In genomic region chr11:69510471-69511357, GRCh38 we compare ENCODE assay signal across 16 cellular contexts. TPM values are rescaled to one million over a fixed set of nuclear protein-coding genes. Genes with fewer than 3 reads are reported as not detected.
A peak's percentile ranks its signal among the peaks of the same experiment; 100 is the strongest.
DNase-seq lines count a peak whose midpoint lies in the region; ATAC-seq and TF ChIP-seq lines count a peak whose summit lies in the region.
"Had no signal": no experiment of that assay in that cellular context is flagged by ENCODE, and none has a peak within 500 bp of the region (broad histone marks: within the 10 kb centered on the region; RNA-seq: fewer than 3 reads in every experiment).

No MANE protein-coding gene starts in this region.

- H3K9me3 ChIP-seq in hepatocyte (ENCODE audit: low read depth): no peaks in the 10 kb centered on the region
- H3K9me3 ChIP-seq: psoas muscle had no signal

- H2AFZ ChIP-seq in hepatocyte: no peak overlapping the region

- DNase-seq in AG04449 (ENCODE audit: low read depth, low spot score) (peak; percentile 12), HFFc6 (peak; percentile 20), astrocyte of the cerebellum (ENCODE audit: low read depth) (peak; percentile 19), hepatocyte (ENCODE audit: low spot score) (peak; percentile 35), CD1c-positive myeloid dendritic cell (ENCODE audit: extremely low spot score) (no peak), endothelial cell (ENCODE audit: low spot score) (no peak)
- DNase-seq in stimulated activated effector memory CD8-positive, alpha-beta T cell treated with anti-CD3 and anti-CD28 coated beads, Interleukin-12 subunit alpha, Interleukin-12 subunit beta, amount 100 ng/mL, for 72 hours (ENCODE audit: low spot score in 2 of 2): no peak
- DNase-seq: activated CD4-positive, alpha-beta memory T cell treated with anti-CD3 and anti-CD28 coated beads, Interleukin-2, amount 10 ng/mL, durations not matched to agents 7 days and 5 days; caudate nucleus; DND-41; NCI-H1092; NCI-H510A; stimulated activated CD4-positive, alpha-beta T cell treated with anti-CD3 and anti-CD28 coated beads, Interleukin-2, amount 100 ng/mL, for 24 hours had no signal

- peaks cover 13% of the 10 kb centered on the region for H3K36me3 Mint-ChIP-seq in HFFc6 (ENCODE audit: low read depth)
- peaks cover 3% of the 10 kb centered on the region for H3K36me3 Mint-ChIP-seq in endothelial cell (ENCODE audit: low read depth, unreplicated experiment)
- H3K36me3 Mint-ChIP-seq in stimulated activated effector memory CD8-positive, alpha-beta T cell treated with anti-CD3 and anti-CD28 coated beads, Interleukin-12 subunit alpha, Interleukin-12 subunit beta, amount 100 ng/mL, for 72 hours: no peaks in the 10 kb centered on the region

- POLR2A ChIA-PET in AG04449 (lab: Yijun Ruan, JAX): no interaction called here

- H3K27me3 ChIP-seq in hepatocyte: no peaks in the 10 kb centered on the region

- no peaks in the 10 kb centered on the region for H4K20me1 ChIP-seq in hepatocyte (ENCODE audit: insufficient read depth, poor library complexity, severe bottlenecking)

- no peaks in the 10 kb centered on the region for H3K9me2 ChIP-seq in hepatocyte (replicated peaks; ENCODE audit: insufficient read depth)

- H3K4me1 Mint-ChIP-seq in HFFc6 (ENCODE audit: low read depth): peaks cover 28% of the 10 kb centered on the region
- no peaks in the 10 kb centered on the region for H3K4me1 Mint-ChIP-seq in endothelial cell (ENCODE audit: unreplicated experiment)
- H3K4me1 Mint-ChIP-seq in stimulated activated effector memory CD8-positive, alpha-beta T cell treated with anti-CD3 and anti-CD28 coated beads, Interleukin-12 subunit alpha, Interleukin-12 subunit beta, amount 100 ng/mL, for 72 hours: peaks cover 8% of the 10 kb centered on the region

- H3K4me3 ChIP-seq in AG04449 (ENCODE audit: low read depth, low read length): no peak overlapping the region
- H3K4me3 ChIP-seq in astrocyte of the cerebellum (ENCODE audit: low read depth, low read length): no peak overlapping the region
- H3K4me3 ChIP-seq in hepatocyte: no peak overlapping the region
- H3K4me3 ChIP-seq: psoas muscle had no signal

- H3K36me3 ChIP-seq in hepatocyte (replicated peaks; ENCODE audit: insufficient read depth, low read depth): no peaks in the 10 kb centered on the region

- 85% methylated on average over 14 of the region's 14 CpGs for WGBS in hepatocyte (ENCODE audit: low lambda C conversion rate, missing lambda C conversion rate)

- H3K4me3 Mint-ChIP-seq in HFFc6 (peak overlapping the region; percentile 36; the same call in 1 of the 2 replicates), endothelial cell (ENCODE audit: unreplicated experiment) (no peak overlapping the region)
- no peak overlapping the region for H3K4me3 Mint-ChIP-seq in stimulated activated effector memory CD8-positive, alpha-beta T cell treated with anti-CD3 and anti-CD28 coated beads, Interleukin-12 subunit alpha, Interleukin-12 subunit beta, amount 100 ng/mL, for 72 hours
- H3K4me3 Mint-ChIP-seq: activated CD4-positive, alpha-beta memory T cell treated with anti-CD3 and anti-CD28 coated beads, Interleukin-2, amount 10 ng/mL, durations not matched to agents 7 days and 5 days; T-helper 2 cell treated with Interferon-gamma antibody and Interleukin-4, amounts not matched to agents 5 μg/mL and 100 μg/mL, for 36 hours had no signal

- CTCF ChIA-PET in AG04449 (lab: Yijun Ruan, JAX): interaction anchor here (1.1 kb wide), 1 partner anchor 8 kb away, joined by 3 read pairs; no protein-coding TSS in a partner anchor

- no peak for ATAC-seq in HG03521 (IDR thresholded peaks at IDR 0.05; ENCODE audit: unreplicated experiment)
- ATAC-seq in stimulated activated effector memory CD8-positive, alpha-beta T cell treated with anti-CD3 and anti-CD28 coated beads, Interleukin-12 subunit alpha, Interleukin-12 subunit beta, amount 100 ng/mL, for 72 hours: no peak
- ATAC-seq: psoas muscle had no signal

- H3K27ac Mint-ChIP-seq in HFFc6: no peak overlapping the region; the same call in 1 of the 2 replicates
- no peak overlapping the region for H3K27ac Mint-ChIP-seq in endothelial cell (ENCODE audit: unreplicated experiment)
- H3K27ac Mint-ChIP-seq in stimulated activated effector memory CD8-positive, alpha-beta T cell treated with anti-CD3 and anti-CD28 coated beads, Interleukin-12 subunit alpha, Interleukin-12 subunit beta, amount 100 ng/mL, for 72 hours: no peak overlapping the region
- H3K27ac Mint-ChIP-seq: activated CD4-positive, alpha-beta memory T cell treated with anti-CD3 and anti-CD28 coated beads, Interleukin-2, amount 10 ng/mL, durations not matched to agents 7 days and 5 days; T-helper 2 cell treated with Interferon-gamma antibody and Interleukin-4, amounts not matched to agents 5 μg/mL and 100 μg/mL, for 36 hours had no signal

- H3K4me2 ChIP-seq in hepatocyte: no peak overlapping the region

- H3K27ac ChIP-seq in hepatocyte: no peak overlapping the region
- H3K27ac ChIP-seq: psoas muscle had no signal

- no peaks in the 10 kb centered on the region for H3K4me1 ChIP-seq in hepatocyte (ENCODE audit: insufficient read depth)
- H3K4me1 ChIP-seq: psoas muscle had no signal

- TF ChIP-seq CTCF in AG04449 (IDR thresholded peaks at IDR 0.05; ENCODE audit: insufficient read depth, low read length, missing control alignments): no peak
- TF ChIP-seq CTCF in HFFc6 (IDR thresholded peaks at IDR 0.05): no peak
- no peak for TF ChIP-seq CTCF in astrocyte of the cerebellum (IDR thresholded peaks at IDR 0.05; ENCODE audit: low read depth, low read length, missing control alignments)
- no peak for TF ChIP-seq CTCF in hepatocyte (IDR thresholded peaks at IDR 0.05; ENCODE audit: poor library complexity)
- no peak for TF ChIP-seq CTCF in endothelial cell (IDR thresholded peaks at IDR 0.05; ENCODE audit: unreplicated experiment)

- no peaks in the 10 kb centered on the region for H3K79me2 ChIP-seq in hepatocyte

- in situ Hi-C loops in astrocyte of the cerebellum (cut with HindIII; ENCODE audit: low sequenced_read_pairs): no loop called here

- H3K9me3 Mint-ChIP-seq in HFFc6 (peaks cover 13% of the 10 kb centered on the region), endothelial cell (ENCODE audit: unreplicated experiment) (peaks cover 2% of the 10 kb centered on the region)
- H3K9me3 Mint-ChIP-seq in stimulated activated effector memory CD8-positive, alpha-beta T cell treated with anti-CD3 and anti-CD28 coated beads, Interleukin-12 subunit alpha, Interleukin-12 subunit beta, amount 100 ng/mL, for 72 hours: no peaks in the 10 kb centered on the region
- H3K9me3 Mint-ChIP-seq: activated CD4-positive, alpha-beta memory T cell treated with anti-CD3 and anti-CD28 coated beads, Interleukin-2, amount 10 ng/mL, durations not matched to agents 7 days and 5 days; T-helper 2 cell treated with Interferon-gamma antibody and Interleukin-4, amounts not matched to agents 5 μg/mL and 100 μg/mL, for 36 hours had no signal

- H3K27me3 Mint-ChIP-seq in HFFc6 (ENCODE audit: insufficient read depth) (peaks cover 5% of the 10 kb centered on the region), endothelial cell (ENCODE audit: unreplicated experiment) (peaks cover 3% of the 10 kb centered on the region)

RNA-seq across cellular contexts. Expression of gene LINC01488, which starts 29.3 kb away (rescaled TPM):
- not detected for total RNA-seq in HFFc6 (2021; fragmentation: NEBNext Ultra II Directional; extraction: Animal tissue kit (Norgen Biotek cat#: 25700))
- 0.27 and 0.64 TPM in 2 replicates for total RNA-seq in hepatocyte
- 0.59 and 0.71 TPM in 2 replicates for polyA plus RNA-seq in hepatocyte
- not detected for total RNA-seq in endothelial cell (ENCODE audit: unreplicated experiment)
- total RNA-seq: activated CD4-positive, alpha-beta memory T cell treated with anti-CD3 and anti-CD28 coated beads, Interleukin-2, amount 10 ng/mL, durations not matched to agents 7 days and 5 days; psoas muscle had no signal

Comparison
In these comparisons a context has a peak if more than half of its experiments do, and no peak if none do; other contexts are left out.
1. DNase-seq: peak in AG04449 (single experiment), HFFc6 (single experiment), astrocyte of the cerebellum (single experiment) and hepatocyte (single experiment); none in CD1c-positive myeloid dendritic cell (single experiment), endothelial cell (single experiment) and stimulated activated effector memory CD8-positive, alpha-beta T cell treated with anti-CD3 and anti-CD28 coated beads, Interleukin-12 subunit alpha, Interleukin-12 subunit beta, amount 100 ng/mL, for 72 hours (0 of 2).